In the genomic region with DNA sequence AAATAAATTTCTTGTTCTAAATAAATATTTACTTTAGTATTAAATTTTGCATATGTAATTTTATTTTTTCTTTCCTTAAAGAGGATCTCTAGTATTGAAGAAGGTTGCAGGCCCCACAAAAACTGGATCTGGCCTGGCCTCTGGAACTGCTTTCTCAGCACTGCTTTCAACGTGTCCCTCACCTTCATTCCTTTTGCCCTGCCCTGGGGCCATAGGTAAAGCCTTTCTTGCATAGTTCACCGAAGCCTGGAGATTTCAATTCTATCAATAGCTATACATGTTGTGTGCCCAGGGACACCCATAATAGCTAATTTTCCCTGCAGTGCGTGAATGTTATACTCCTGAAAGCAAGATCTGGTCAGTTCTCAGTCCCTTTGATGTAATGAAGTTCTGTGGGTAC, we compare ENCODE assay signal across 23 cellular contexts.
"Had no signal": no experiment of that assay in that cellular context is flagged by ENCODE, and none has a peak within 500 bp of the region (broad histone marks: within the 10 kb centered on the region; RNA-seq: fewer than 3 reads in every experiment).

No MANE protein-coding gene starts in this region.

- H2AFZ ChIP-seq: parathyroid adenoma had no signal

- H3K36me3 ChIP-seq: neutrophil, ovary, right lobe of liver, sigmoid colon, stomach, thoracic aorta, thyroid gland, transverse colon, upper lobe of left lung, vagina had no signal

- H3K9ac ChIP-seq: parathyroid adenoma had no signal

- H3K27me3 ChIP-seq: ovary, right lobe of liver, sigmoid colon, thyroid gland, upper lobe of left lung, vagina had no signal

- H3K4me3 ChIP-seq: ovary, psoas muscle, right lobe of liver, sigmoid colon, stomach, thoracic aorta, thyroid gland, transverse colon, upper lobe of left lung, vagina had no signal

- H3K27ac ChIP-seq: neutrophil, ovary, parathyroid adenoma, psoas muscle, right lobe of liver, sigmoid colon, stomach, thoracic aorta, thyroid gland, transverse colon, upper lobe of left lung, vagina had no signal

- H3K4me1 ChIP-seq: parathyroid adenoma, psoas muscle, right lobe of liver, sigmoid colon, stomach, thyroid gland, transverse colon, upper lobe of left lung, vagina had no signal

- DNase-seq: naive thymus-derived CD8-positive, alpha-beta T cell; nephron progenitor cell; nucleus accumbens; ovary; psoas muscle; right cardiac atrium; right lobe of liver; sigmoid colon; small intestine; stimulated activated CD4-positive, alpha-beta T cell treated with anti-CD3 and anti-CD28 coated beads, Interleukin-15, amount 100 ng/mL, for 24 hours; stimulated activated CD4-positive, alpha-beta T cell treated with anti-CD3 and anti-CD28 coated beads, Interleukin-2, amount 100 ng/mL, for 24 hours; stimulated activated CD4-positive, alpha-beta T cell treated with anti-CD3 and anti-CD28 coated beads, Interleukin-2, amount 100 ng/mL, for 48 hours; stimulated activated CD4-positive, alpha-beta T cell treated with anti-CD3 and anti-CD28 coated beads, Interleukin-4, amount 100 ng/mL, for 24 hours; stimulated activated naive B cell treated with anti-CD40 and anti-IgM and Interleukin-4, amounts not matched to agents 10 μg/mL and 1 μg/mL and 100 μg/mL, for 72 hours; stimulated activated naive CD4-positive, alpha-beta T cell treated with Interleukin-2 at 50 U/mL for 16 hours; stomach; thyroid gland; transverse colon; upper lobe of left lung had no signal

- H3K79me2 ChIP-seq: parathyroid adenoma had no signal

- H3K9me3 ChIP-seq: neutrophil, ovary, right lobe of liver, sigmoid colon, stomach, thoracic aorta, thyroid gland, transverse colon, upper lobe of left lung, vagina had no signal
